In genomic region chr10:102743588-102744373, GRCh38 we compare ENCODE assay signal across 8 cellular contexts. TPM values are rescaled to one million over a fixed set of nuclear protein-coding genes. Genes with fewer than 3 reads are reported as not detected.
DNase-seq lines count a peak whose midpoint lies in the region; ATAC-seq and TF ChIP-seq lines count a peak whose summit lies in the region.

WBP1L (plus strand) TSS chr10:102743948; CDS start chr10:102744054, 106 bp downstream.

- peak; percentile 97 for ATAC-seq in GM21528 (IDR thresholded peaks at IDR 0.05; ENCODE audit: low FRiP score, unreplicated experiment)
- peak; percentile 96 for ATAC-seq in IMR-90 (ENCODE audit: low read depth)

- no peaks in the 10 kb centered on the region for H3K9me3 ChIP-seq in IMR-90 (ENCODE audit: control insufficient read depth, insufficient read depth, low read length)

- H3K4ac ChIP-seq in IMR-90 (ENCODE audit: low read depth, low read length) = peak within 1 kb of the TSS; percentile 93

- TF ChIP-seq POLR2A in IMR-90 (IDR thresholded peaks at IDR 0.05; ENCODE audit: low read depth, low read length) = peak; percentile 79; the same call in 1 of the 2 replicates

- no TSS peak for BruUV-seq in IMR-90 (replicated peaks; lab: Mats Ljungman, UMichigan)

- no peak for TF ChIP-seq RAD21 in IMR-90 (IDR thresholded peaks at IDR 0.05; ENCODE audit: low read length)

- peak within 1 kb of the TSS; percentile 99 for H2AK5ac ChIP-seq in IMR-90 (ENCODE audit: low read depth, low read length)

- DNase-seq in DMS 273 treated with DMSO at 0.1 percent for 48 hours (lab: John Stamatoyannopoulos, UW) (peak; percentile 95), IMR-90 (peak; percentile 99), OCI-M1 (lab: John Stamatoyannopoulos, UW) (peak; percentile 100), activated T-cell treated with anti-CD3 and anti-CD28 coated beads for 24 hours (ENCODE audit: low read depth) (peak; percentile 92), epidermal melanocyte (ENCODE audit: insufficient read length, low spot score) (peak; percentile 98), middle frontal gyrus (ENCODE audit: extremely low spot score, low spot score) (peak; percentile 98)
- peak; percentile 86 to 87 for DNase-seq in stimulated activated CD8-positive, alpha-beta memory T cell treated with anti-CD3 and anti-CD28 coated beads, Interleukin-2, amount 100 ng/mL, for 48 hours (ENCODE audit: low read depth in 2 of 2)

- dilution Hi-C loops in IMR-90 (cut with HindIII; ENCODE audit: low sequenced_read_pairs, unreplicated experiment) = no loop called here

- in situ Hi-C loops in IMR-90 (cut with MboI; ENCODE audit: low sequenced_read_pairs) = no loop called here

- POLR2A ChIA-PET in IMR-90 (lab: Charles Lee; ENCODE audit: unreplicated experiment) = interaction anchor here (0.7 kb wide), 1 partner anchor 848 kb away, joined by 7 read pairs; no protein-coding TSS in a partner anchor

- peak within 1 kb of the TSS; percentile 94 for H3K4me2 ChIP-seq in IMR-90 (ENCODE audit: low read depth, low read length)

- no peak for TF ChIP-seq CTCF in IMR-90 (conservative IDR thresholded peaks at IDR 0.05; ENCODE audit: low read depth, low read length)

- peaks cover 20 to 40% of the 10 kb centered on the region in 2 experiments for H3K79me1 ChIP-seq in IMR-90 (ENCODE audit: low read depth in 1 of 2, low read length in 2 of 2)

- peak within 1 kb of the TSS; percentile 87 for H4K91ac ChIP-seq in IMR-90 (ENCODE audit: insufficient read depth, low read depth, low read length)

- peak within 1 kb of the TSS; percentile 93 for H3K9ac ChIP-seq in IMR-90 (ENCODE audit: low read depth, low read length)

- peak within 1 kb of the TSS; percentile 90 for H2AFZ ChIP-seq in IMR-90 (replicated peaks; ENCODE audit: low read length, poor library complexity)

- peak within 1 kb of the TSS; percentile 97 for H3K14ac ChIP-seq in IMR-90 (replicated peaks; ENCODE audit: low read depth, low read length)

- H3K4me3 ChIP-seq in IMR-90 (ENCODE audit: insufficient read depth, low read depth, low read length) = peak within 1 kb of the TSS; percentile 77

- peak within 1 kb of the TSS; percentile 53 for H3K56ac ChIP-seq in IMR-90 (ENCODE audit: extremely low read depth, insufficient read depth, low read length)

- CTCF ChIA-PET in IMR-90 (lab: Yijun Ruan, JAX) = interaction anchor here (2.1 kb wide), 1 partner anchor 10 kb away, joined by 10 read pairs; no protein-coding TSS in a partner anchor

- peak within 1 kb of the TSS; percentile 84 for H2BK5ac ChIP-seq in IMR-90 (ENCODE audit: low read depth, low read length, poor library complexity, severe bottlenecking)

- H2BK15ac ChIP-seq in IMR-90 (ENCODE audit: low read depth, low read length) = peak within 1 kb of the TSS; percentile 70

- peak within 1 kb of the TSS; percentile 94 for H3K23ac ChIP-seq in IMR-90 (ENCODE audit: low read depth, low read length)

- H3K9me1 ChIP-seq in IMR-90 (ENCODE audit: insufficient read depth, low read length) = peaks cover 11% of the 10 kb centered on the region; the same call in 1 of the 2 replicates

- peak within 1 kb of the TSS; percentile 98 for H4K5ac ChIP-seq in IMR-90 (ENCODE audit: low read depth, low read length)

- H3K4me1 ChIP-seq in IMR-90 (ENCODE audit: control insufficient read depth, insufficient read depth, low read length) = no peaks in the 10 kb centered on the region

- peak within 1 kb of the TSS; percentile 68 for H2BK20ac ChIP-seq in IMR-90 (ENCODE audit: low read depth, low read length)

- 1% methylated on average over 25 of the region's 37 CpGs; no CpG with 5 or more reads in 1 of the 2 experiments for WGBS in IMR-90 (ENCODE audit: extremely low coverage in 2 of 2, insufficient read length in 1 of 2), 2 experiments

- intact Hi-C loops in IMR-90 (cut with micrococcal nuclease) = loop anchor here (1.0 to 5.0 kb wide), 2 partner anchors 9 to 39 kb away; no protein-coding TSS in a partner anchor

- no peaks in the 10 kb centered on the region for H3K36me3 ChIP-seq in IMR-90 (ENCODE audit: control insufficient read depth, insufficient read depth, low read length)

- peak within 1 kb of the TSS; percentile 100 for H2AK9ac ChIP-seq in IMR-90 (replicated peaks; ENCODE audit: low read depth, low read length, poor library complexity)

- H2BK120ac ChIP-seq in IMR-90 (ENCODE audit: low read depth, low read length) = peak within 1 kb of the TSS; percentile 79

- H4K8ac ChIP-seq in IMR-90 (ENCODE audit: low read depth in 2 of 2, low read length in 2 of 2) = peak within 1 kb of the TSS; percentile 99 to 100

- H3K27ac ChIP-seq in IMR-90 (ENCODE audit: insufficient read depth, low read length) = peak within 1 kb of the TSS; percentile 86

- peaks cover 16% of the 10 kb centered on the region; the same call in 1 of the 2 replicates for H4K20me1 ChIP-seq in IMR-90 (ENCODE audit: insufficient read depth, low read length)

- H3K18ac ChIP-seq in IMR-90 (ENCODE audit: low read depth, low read length) = peak within 1 kb of the TSS; percentile 48

- H3K27me3 ChIP-seq in IMR-90 (ENCODE audit: control insufficient read depth, insufficient read depth, low read length) = no peaks in the 10 kb centered on the region

TF ChIP-seq in IMR-90, 13 proteins besides CTCF, POLR2A, EP300 and RAD21:
- TF ChIP-seq MAFK (IDR thresholded peaks at IDR 0.05; ENCODE audit: low read depth, low read length) = no peak
- peak; percentile 91; the same call in 1 of the 2 replicates for TF ChIP-seq MAZ (IDR thresholded peaks at IDR 0.05; ENCODE audit: borderline replicate concordance, low read depth, low read length)
- no peak for TF ChIP-seq CEBPB (IDR thresholded peaks at IDR 0.05; ENCODE audit: low read depth, low read length)
- no peak for TF ChIP-seq FOS (IDR thresholded peaks at IDR 0.05; ENCODE audit: low read depth, low read length)
- no peak for TF ChIP-seq RFX5 (IDR thresholded peaks at IDR 0.05; ENCODE audit: low read depth, low read length)

RNA-seq across cellular contexts. Expression of gene WBP1L, which starts in this region (rescaled TPM):
- total RNA-seq in IMR-90 (2012; rRNA removed) = 29.2 and 31.0 TPM in 2 replicates
- 20.7 and 22.2 TPM in 2 replicates for polyA plus RNA-seq in IMR-90 (2012; rRNA removed)
- polyA plus RNA-seq in IMR-90 (2012; cell fraction: cytosol; rRNA removed) = 17.2 and 31.3 TPM in 2 replicates
- 18.9 and 19.8 TPM in 2 replicates for polyA plus RNA-seq in IMR-90 (2012; cell fraction: nucleus; rRNA removed; ENCODE audit: low replicate concordance)

Comparison
In these comparisons a context has a peak if more than half of its experiments do, and no peak if none do; other contexts are left out.
1. Peak in every context shown above with its lines: DNase-seq, ATAC-seq, H3K4me3 ChIP-seq and H3K27ac ChIP-seq.